Comparison of ENCODE assay signal across 25 cellular contexts in the genomic region with DNA sequence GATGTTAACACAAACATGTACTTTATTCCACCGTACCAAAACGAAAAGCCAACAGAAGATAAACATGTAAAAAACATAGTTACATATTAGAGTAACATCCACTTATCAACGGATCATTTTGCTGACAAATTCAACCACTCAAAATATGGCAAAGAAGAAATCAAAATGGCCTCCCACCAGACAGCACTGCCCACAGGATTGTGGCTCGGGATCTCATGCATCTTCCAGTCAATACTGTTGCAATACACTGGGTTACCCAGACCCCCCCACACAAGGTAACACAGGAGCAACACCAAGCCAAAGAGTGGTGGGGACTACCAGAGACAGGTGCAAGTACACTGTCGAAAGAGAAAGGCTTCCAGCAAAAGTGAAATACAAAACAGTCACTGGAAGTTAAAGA.
"Had no signal": no experiment of that assay in that cellular context is flagged by ENCODE, and none has a peak within 500 bp of the region (broad histone marks: within the 10 kb centered on the region; RNA-seq: fewer than 3 reads in every experiment).

No MANE protein-coding gene starts in this region.

- ATAC-seq: activated CD4-positive, alpha-beta T cell treated with anti-CD3 and anti-CD28 coated beads for 36 hours; activated T-cell treated with anti-CD3 and anti-CD28 coated beads, Interleukin-2, amount 50 U/mL, for 72 hours had no signal

- H3K9ac ChIP-seq: SK-N-SH had no signal

- H3K27ac ChIP-seq: brain microvascular endothelial cell, Peyer's patch, RWPE1, SJCRH30, VCaP had no signal

- H3K4me1 Mint-ChIP-seq: activated CD4-positive, alpha-beta memory T cell treated with anti-CD3 and anti-CD28 coated beads, Interleukin-2, amount 10 ng/mL, durations not matched to agents 7 days and 5 days; activated CD4-positive, alpha-beta T cell treated with anti-CD3 and anti-CD28 coated beads for 36 hours; activated naive CD4-positive, alpha-beta T cell treated with anti-CD3 and anti-CD28 coated beads, Interleukin-2, amount 10 ng/mL, durations not matched to agents 7 days and 5 days had no signal

- H3K4me3 Mint-ChIP-seq: activated CD4-positive, alpha-beta memory T cell treated with anti-CD3 and anti-CD28 coated beads, Interleukin-2, amount 10 ng/mL, durations not matched to agents 7 days and 5 days; activated CD4-positive, alpha-beta T cell treated with anti-CD3 and anti-CD28 coated beads for 36 hours; activated naive CD4-positive, alpha-beta T cell treated with anti-CD3 and anti-CD28 coated beads, Interleukin-2, amount 10 ng/mL, durations not matched to agents 7 days and 5 days; activated naive CD8-positive, alpha-beta T cell treated with anti-CD3 and anti-CD28 coated beads for 36 hours; activated T-cell treated with anti-CD3 and anti-CD28 coated beads, Interleukin-2, amount 50 U/mL, for 72 hours had no signal

- H3K9me3 ChIP-seq: MG63, Peyer's patch, SJCRH30, SK-N-SH had no signal

- H3K36me3 ChIP-seq: brain microvascular endothelial cell, MG63, Peyer's patch, SJCRH30 had no signal

- H3K27ac Mint-ChIP-seq: activated CD4-positive, alpha-beta memory T cell treated with anti-CD3 and anti-CD28 coated beads, Interleukin-2, amount 10 ng/mL, durations not matched to agents 7 days and 5 days; activated CD4-positive, alpha-beta T cell treated with anti-CD3 and anti-CD28 coated beads for 36 hours; activated naive CD4-positive, alpha-beta T cell treated with anti-CD3 and anti-CD28 coated beads, Interleukin-2, amount 10 ng/mL, durations not matched to agents 7 days and 5 days; activated naive CD8-positive, alpha-beta T cell treated with anti-CD3 and anti-CD28 coated beads for 36 hours; activated T-cell treated with anti-CD3 and anti-CD28 coated beads, Interleukin-2, amount 50 U/mL, for 72 hours; activated T-helper 2 cell treated with anti-CD3 and anti-CD28 coated beads, Interferon-gamma antibody, Interleukin-2, Interleukin-4, amounts not matched to agents 10 μg/mL and 5 μg/mL and 100 μg/mL, durations not matched to agents 14 hours and 24 hours and 36 hours had no signal

- DNase-seq: activated CD4-positive, alpha-beta memory T cell treated with anti-CD3 and anti-CD28 coated beads, Interleukin-2, amount 10 ng/mL, durations not matched to agents 7 days and 5 days; activated CD4-positive, alpha-beta T cell treated with anti-CD3 and anti-CD28 coated beads for 36 hours; activated CD4-positive, alpha-beta T cell treated with anti-CD3 and anti-CD28 coated beads, Interleukin-2, amount 50 U/mL, for 1 hour; activated gamma-delta T cell treated with Interleukin-2 at 50 U/mL for 16 hours; activated naive CD4-positive, alpha-beta T cell treated with anti-CD3 and anti-CD28 coated beads, Interleukin-2, amount 10 ng/mL, durations not matched to agents 7 days and 5 days; activated naive CD8-positive, alpha-beta T cell treated with anti-CD3 and anti-CD28 coated beads for 36 hours; activated T-cell treated with anti-CD3 and anti-CD28 coated beads for 4 hours; activated T-cell treated with anti-CD3 and anti-CD28 coated beads, Interleukin-2, amount 50 U/mL, for 72 hours; brain microvascular endothelial cell; MG63; MV-4-11; NCI-H1105; NCI-H1436 treated with DMSO at 0.1 percent for 48 hours; NCI-H187; NCI-H2081; NCI-H446; NCI-H524; Peyer's patch; Right ventricle myocardium superior; SJCRH30; SK-N-SH; T-helper 1 cell had no signal

- H3K4me2 ChIP-seq: SK-N-SH had no signal

- H3K9me3 Mint-ChIP-seq: activated CD4-positive, alpha-beta memory T cell treated with anti-CD3 and anti-CD28 coated beads, Interleukin-2, amount 10 ng/mL, durations not matched to agents 7 days and 5 days; activated naive CD4-positive, alpha-beta T cell treated with anti-CD3 and anti-CD28 coated beads, Interleukin-2, amount 10 ng/mL, durations not matched to agents 7 days and 5 days; activated naive CD8-positive, alpha-beta T cell treated with anti-CD3 and anti-CD28 coated beads for 36 hours; activated T-cell treated with anti-CD3 and anti-CD28 coated beads, Interleukin-2, amount 50 U/mL, for 72 hours; activated T-helper 2 cell treated with anti-CD3 and anti-CD28 coated beads, Interferon-gamma antibody, Interleukin-2, Interleukin-4, amounts not matched to agents 10 μg/mL and 5 μg/mL and 100 μg/mL, durations not matched to agents 14 hours and 24 hours and 36 hours had no signal

- H3K4me3 ChIP-seq: MG63, Peyer's patch, SJCRH30 had no signal

- H3K4me1 ChIP-seq: Peyer's patch had no signal

- H3K27me3 ChIP-seq: brain microvascular endothelial cell, MG63, Peyer's patch, SJCRH30 had no signal

- H3K36me3 Mint-ChIP-seq: activated naive CD4-positive, alpha-beta T cell treated with anti-CD3 and anti-CD28 coated beads, Interleukin-2, amount 10 ng/mL, durations not matched to agents 7 days and 5 days; activated naive CD8-positive, alpha-beta T cell treated with anti-CD3 and anti-CD28 coated beads for 36 hours had no signal
